11 cellular contexts compared by ENCODE assay signal in the genomic region with DNA sequence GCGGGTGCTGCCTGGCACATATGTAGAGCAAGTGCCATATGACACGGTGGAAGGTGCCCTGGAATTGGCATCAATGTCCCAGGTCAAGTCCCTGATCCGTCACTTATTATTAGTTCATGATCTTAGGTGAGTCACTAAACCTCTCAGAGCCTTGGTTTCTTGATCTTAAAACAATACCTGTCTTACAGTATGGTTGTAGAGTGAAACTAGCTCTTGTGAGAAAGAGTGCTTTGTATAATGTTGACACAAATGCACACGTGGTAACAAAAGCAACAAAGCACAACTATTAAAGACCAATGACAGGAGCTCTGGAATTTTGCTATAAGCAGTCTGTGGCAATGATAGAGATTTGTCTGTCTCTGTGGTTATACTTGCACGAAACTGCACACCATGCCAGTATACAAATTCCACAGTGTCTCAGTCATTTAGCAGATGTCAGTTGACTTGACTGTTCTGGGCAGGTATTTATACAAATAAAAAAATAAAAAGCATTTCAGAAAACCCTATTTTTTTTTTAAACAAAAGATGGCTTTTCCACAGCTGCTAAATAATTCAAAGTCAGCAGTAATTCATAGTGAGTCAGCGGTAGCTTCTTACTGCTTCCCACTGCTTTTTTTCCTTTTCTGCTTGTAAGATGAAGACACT. TPM values are rescaled to one million over a fixed set of nuclear protein-coding genes. Genes with fewer than 3 reads are reported as not detected.
DNase-seq lines count a peak whose midpoint lies in the region; ATAC-seq and TF ChIP-seq lines count a peak whose summit lies in the region.
"Had no signal": no experiment of that assay in that cellular context is flagged by ENCODE, and none has a peak within 500 bp of the region (broad histone marks: within the 10 kb centered on the region; RNA-seq: fewer than 3 reads in every experiment).

No MANE protein-coding gene starts in this region.

- no CpG with 5 or more reads among the region's 6 CpGs for WGBS in trophoblast cell (ENCODE audit: extremely low coverage, insufficient coverage, insufficient read length)

- H3K9ac ChIP-seq in trophoblast cell (ENCODE audit: low read length): no peak overlapping the region

- no peak overlapping the region for H3K14ac ChIP-seq in trophoblast cell (ENCODE audit: low read length)

- no peak overlapping the region for H3K4me2 ChIP-seq in trophoblast cell (ENCODE audit: low read length)

- H2AFZ ChIP-seq in trophoblast cell (ENCODE audit: insufficient read depth, low read length, poor library complexity): no peak overlapping the region

- H3K27me3 ChIP-seq in trophoblast cell (ENCODE audit: insufficient read depth, low read length): peaks cover 2% of the 10 kb centered on the region

- H4K12ac ChIP-seq in trophoblast cell (ENCODE audit: low read depth, low read length): no peak overlapping the region

- H2BK12ac ChIP-seq in trophoblast cell (ENCODE audit: low read length): no peak overlapping the region

- H3K4ac ChIP-seq in trophoblast cell (ENCODE audit: low read depth, low read length): no peak overlapping the region

- H4K91ac ChIP-seq in trophoblast cell (ENCODE audit: low read depth, low read length): no peak overlapping the region

- peaks cover 2% of the 10 kb centered on the region for H3K9me3 ChIP-seq in trophoblast cell (ENCODE audit: insufficient read depth, low read depth, low read length)

- H2BK120ac ChIP-seq in trophoblast cell (ENCODE audit: insufficient read depth, low read length, poor library complexity): no peak overlapping the region

- H3K18ac ChIP-seq in trophoblast cell (ENCODE audit: low read length): no peak overlapping the region

- H3K36me3 ChIP-seq in trophoblast cell (ENCODE audit: control insufficient read depth in 1 of 2, insufficient read depth in 2 of 2, low read length in 2 of 2): no peaks in the 10 kb centered on the region

- ATAC-seq in HG02798 (IDR thresholded peaks at IDR 0.05; ENCODE audit: poor library complexity, unreplicated experiment) (no peak), HG03045 (IDR thresholded peaks at IDR 0.05; ENCODE audit: unreplicated experiment) (no peak), HG03442 (IDR thresholded peaks at IDR 0.05; ENCODE audit: unreplicated experiment) (no peak)
- ATAC-seq: WTC11 had no signal

- no peak overlapping the region for H3K27ac ChIP-seq in trophoblast cell (ENCODE audit: low read depth, low read length)

- no peak overlapping the region for H3K4me3 ChIP-seq in choroid plexus epithelial cell (ENCODE audit: low read depth, low read length)
- H3K4me3 ChIP-seq in trophoblast cell (ENCODE audit: low read depth, low read length): peak overlapping the region; percentile 4

- no peaks in the 10 kb centered on the region for H3K79me2 ChIP-seq in trophoblast cell (ENCODE audit: control insufficient read depth, insufficient read depth, low read length, poor library complexity)

- no peak overlapping the region for H4K8ac ChIP-seq in trophoblast cell (ENCODE audit: low read depth, low read length)

- H3K79me1 ChIP-seq in trophoblast cell (ENCODE audit: low read length): no peaks in the 10 kb centered on the region

- no peak overlapping the region for H2BK5ac ChIP-seq in trophoblast cell (ENCODE audit: low read depth, low read length, poor library complexity)

- no peak for TF ChIP-seq CTCF in choroid plexus epithelial cell (conservative IDR thresholded peaks at IDR 0.05; ENCODE audit: low read depth, low read length)

- peak; percentile 29 for DNase-seq in EL
- peak; percentile 96 for DNase-seq in LHCN-M2 (ENCODE audit: low read depth)
- peak; percentile 58 for DNase-seq in choroid plexus epithelial cell (ENCODE audit: low read depth)
- peak in 1 of 2 donors; percentile 36 for DNase-seq in trophoblast cell
- DNase-seq in NCI-H748 (lab: John Stamatoyannopoulos, UW; ENCODE audit: unreplicated experiment): no peak
- DNase-seq: NCI-H1092, small intestine had no signal

- H2AK5ac ChIP-seq in trophoblast cell (ENCODE audit: low read length): no peak overlapping the region

- H3K23ac ChIP-seq in trophoblast cell (ENCODE audit: low read length): no peak overlapping the region

- no peaks in the 10 kb centered on the region for H3K4me1 ChIP-seq in trophoblast cell (ENCODE audit: control insufficient read depth in 1 of 2, insufficient read depth in 2 of 2, low read length in 2 of 2)

RNA-seq across cellular contexts. Expression of gene ACSL1, which starts 19.7 kb away (rescaled TPM):
- total RNA-seq in LHCN-M2 (2014; rRNA removed): 83.0 and 115 TPM in 2 replicates
- 27.4 TPM for polyA plus RNA-seq in LHCN-M2 (2012)
- polyA plus RNA-seq in trophoblast cell (2013): 5.9 and 6.4 TPM in 2 replicates
